ENCODE assay signal across 8 cellular contexts in genomic region chr22:41285441-41285819, GRCh38. TPM values are rescaled to one million over a fixed set of nuclear protein-coding genes. Genes with fewer than 3 reads are reported as not detected.
DNase-seq lines count a peak whose midpoint lies in the region; ATAC-seq lines count a peak whose summit lies in the region.

No MANE protein-coding gene starts in this region.

- H3K27me3 Mint-ChIP-seq in effector memory CD8-positive, alpha-beta T cell = no peaks in the 10 kb centered on the region

- peaks cover 33% of the 10 kb centered on the region for H3K36me3 Mint-ChIP-seq in effector memory CD8-positive, alpha-beta T cell (ENCODE audit: insufficient read depth)

- H3K9me3 ChIP-seq in mesodermal cell (ENCODE audit: control insufficient read depth, low read length) = no peaks in the 10 kb centered on the region

- H3K27ac Mint-ChIP-seq in effector memory CD8-positive, alpha-beta T cell = peak overlapping the region; percentile 95 to 97

- 0 to 1% methylated on average over 28 to 30 of the region's 30 CpGs for WGBS in mesodermal cell (ENCODE audit: insufficient coverage in 2 of 2), 2 experiments

- peak; percentile 17 for ATAC-seq in HG02642 (IDR thresholded peaks at IDR 0.05; ENCODE audit: poor library complexity, unreplicated experiment)
- peak; percentile 62 for ATAC-seq in effector memory CD8-positive, alpha-beta T cell (replicated peaks)

- peak overlapping the region; percentile 85 to 88 for H3K4me3 Mint-ChIP-seq in effector memory CD8-positive, alpha-beta T cell

- DNase-seq in EH (ENCODE audit: low read depth) (peak; percentile 92), NCI-H2227 (lab: John Stamatoyannopoulos, UW; ENCODE audit: unreplicated experiment) (peak; percentile 67), NCI-H1048 (lab: John Stamatoyannopoulos, UW) (no peak)
- DNase-seq in activated CD8-positive, alpha-beta memory T cell treated with anti-CD3 and anti-CD28 coated beads for 24 hours = peak; percentile 92
- peak; percentile 82 to 83 (median 82) for DNase-seq in effector memory CD8-positive, alpha-beta T cell
- DNase-seq in stimulated activated CD8-positive, alpha-beta memory T cell treated with anti-CD3 and anti-CD28 coated beads, Interleukin-15, amount 100 ng/mL, for 24 hours (ENCODE audit: low read depth) = peak; percentile 60

- H3K4me1 ChIP-seq in mesodermal cell (ENCODE audit: control insufficient read depth, insufficient read depth, low read length, poor library complexity, severe bottlenecking) = peaks cover 38% of the 10 kb centered on the region

- H3K4me3 ChIP-seq in mesodermal cell (ENCODE audit: extremely low read depth, insufficient read depth, low read length, poor library complexity, severe bottlenecking) = peak overlapping the region; percentile 93

- peaks cover 23 to 25% of the 10 kb centered on the region in 2 donors for H3K4me1 Mint-ChIP-seq in effector memory CD8-positive, alpha-beta T cell (ENCODE audit: low read depth in 2 of 2)

- no peaks in the 10 kb centered on the region for H3K9me3 Mint-ChIP-seq in effector memory CD8-positive, alpha-beta T cell

- H3K27ac ChIP-seq in mesodermal cell (ENCODE audit: low read depth, low read length, severe bottlenecking) = peak overlapping the region; percentile 92

- H3K36me3 ChIP-seq in mesodermal cell (ENCODE audit: control insufficient read depth, insufficient read depth, low read length) = peaks cover 47% of the 10 kb centered on the region

RNA-seq across cellular contexts. Expression of gene RANGAP1, which starts 0.6 kb away (rescaled TPM):
- polyA plus RNA-seq in mesodermal cell (2013, experiment 1 of 2) = 75.1 TPM
- polyA plus RNA-seq in mesodermal cell (2013, experiment 2 of 2) = 70.1 TPM

RNA-seq across cellular contexts. Expression of gene ZC3H7B, which starts 15.9 kb away (rescaled TPM):
- 41.0 TPM for polyA plus RNA-seq in mesodermal cell (2013, experiment 1 of 2)
- 41.3 TPM for polyA plus RNA-seq in mesodermal cell (2013, experiment 2 of 2)

RNA-seq across cellular contexts. Expression of gene CHADL, which starts 44.7 kb away (rescaled TPM):
- polyA plus RNA-seq in mesodermal cell (2013, experiment 1 of 2) = 0.18 TPM
- polyA plus RNA-seq in mesodermal cell (2013, experiment 2 of 2) = 0.46 TPM
